In the genomic region with DNA sequence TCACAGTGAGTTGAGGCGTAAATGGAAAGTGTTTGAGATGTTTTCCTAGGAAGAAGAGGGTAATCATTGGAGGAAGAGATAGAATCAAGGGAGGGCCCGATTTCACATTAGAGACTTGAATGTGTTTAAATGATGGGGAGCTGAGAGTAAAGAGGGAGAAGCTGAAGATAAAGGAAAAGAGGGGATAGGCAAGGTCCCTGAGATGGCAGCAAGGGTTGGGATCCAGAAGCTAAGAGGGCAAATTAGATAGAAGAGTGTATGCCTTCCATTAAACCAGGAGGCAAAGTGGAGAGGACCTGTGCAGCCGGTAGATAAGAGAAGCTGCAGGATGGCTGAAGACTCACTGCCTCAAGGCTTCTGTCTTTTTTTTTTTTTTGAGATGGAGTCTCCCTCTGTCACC, we compare ENCODE assay signal across 1 cellular context.
TF ChIP-seq lines count a peak whose summit lies in the region.

No MANE protein-coding gene starts in this region.

TF ChIP-seq in K562, 482 proteins besides CTCF, POLR2A, EP300 and RAD21 (continued from another document):
- TF ChIP-seq, protein P1, sequence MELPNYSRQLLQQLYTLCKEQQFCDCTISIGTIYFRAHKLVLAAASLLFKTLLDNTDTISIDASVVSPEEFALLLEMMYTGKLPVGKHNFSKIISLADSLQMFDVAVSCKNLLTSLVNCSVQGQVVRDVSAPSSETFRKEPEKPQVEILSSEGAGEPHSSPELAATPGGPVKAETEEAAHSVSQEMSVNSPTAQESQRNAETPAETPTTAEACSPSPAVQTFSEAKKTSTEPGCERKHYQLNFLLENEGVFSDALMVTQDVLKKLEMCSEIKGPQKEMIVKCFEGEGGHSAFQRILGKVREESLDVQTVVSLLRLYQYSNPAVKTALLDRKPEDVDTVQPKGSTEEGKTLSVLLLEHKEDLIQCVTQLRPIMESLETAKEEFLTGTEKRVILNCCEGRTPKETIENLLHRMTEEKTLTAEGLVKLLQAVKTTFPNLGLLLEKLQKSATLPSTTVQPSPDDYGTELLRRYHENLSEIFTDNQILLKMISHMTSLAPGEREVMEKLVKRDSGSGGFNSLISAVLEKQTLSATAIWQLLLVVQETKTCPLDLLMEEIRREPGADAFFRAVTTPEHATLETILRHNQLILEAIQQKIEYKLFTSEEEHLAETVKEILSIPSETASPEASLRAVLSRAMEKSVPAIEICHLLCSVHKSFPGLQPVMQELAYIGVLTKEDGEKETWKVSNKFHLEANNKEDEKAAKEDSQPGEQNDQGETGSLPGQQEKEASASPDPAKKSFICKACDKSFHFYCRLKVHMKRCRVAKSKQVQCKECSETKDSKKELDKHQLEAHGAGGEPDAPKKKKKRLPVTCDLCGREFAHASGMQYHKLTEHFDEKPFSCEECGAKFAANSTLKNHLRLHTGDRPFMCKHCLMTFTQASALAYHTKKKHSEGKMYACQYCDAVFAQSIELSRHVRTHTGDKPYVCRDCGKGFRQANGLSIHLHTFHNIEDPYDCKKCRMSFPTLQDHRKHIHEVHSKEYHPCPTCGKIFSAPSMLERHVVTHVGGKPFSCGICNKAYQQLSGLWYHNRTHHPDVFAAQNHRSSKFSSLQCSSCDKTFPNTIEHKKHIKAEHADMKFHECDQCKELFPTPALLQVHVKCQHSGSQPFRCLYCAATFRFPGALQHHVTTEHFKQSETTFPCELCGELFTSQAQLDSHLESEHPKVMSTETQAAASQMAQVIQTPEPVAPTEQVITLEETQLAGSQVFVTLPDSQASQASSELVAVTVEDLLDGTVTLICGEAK (IDR thresholded peaks at IDR 0.05): 0 out of 2 replicates have a peak, but pooled peaks have one; percentile 10
- TF ChIP-seq, protein P1 (CRISPR knock-in tag; IDR thresholded peaks at IDR 0.05): no peak
- TF ChIP-seq ZEB2 (IDR thresholded peaks at IDR 0.05) (peak; percentile 58; the same call in 1 of the 2 replicates), STAT5A (IDR thresholded peaks at IDR 0.05; ENCODE audit: borderline replicate concordance, low read length) (peak; percentile 47; the same call in 1 of the 2 replicates)
